ENCODE assay signal across 12 cellular contexts in genomic region chr9:136007906-136008692, GRCh38. TPM values are rescaled to one million over a fixed set of nuclear protein-coding genes. Genes with fewer than 3 reads are reported as not detected.
DNase-seq lines count a peak whose midpoint lies in the region; TF ChIP-seq lines count a peak whose summit lies in the region.
"Had no signal": no experiment of that assay in that cellular context is flagged by ENCODE, and none has a peak within 500 bp of the region (broad histone marks: within the 10 kb centered on the region; RNA-seq: fewer than 3 reads in every experiment).

No MANE protein-coding gene starts in this region.

- H3K4me3 ChIP-seq in Peyer's patch (no peak overlapping the region), esophagus squamous epithelium (peak overlapping the region in 1 of 4 donors; percentile 20), osteoblast (ENCODE audit: insufficient read depth, low read length) (no peak overlapping the region)

- no peaks in the 10 kb centered on the region for H3K27me3 ChIP-seq in Peyer's patch
- H3K27me3 ChIP-seq in esophagus squamous epithelium, result no peaks in the 10 kb centered on the region
- H3K27me3 ChIP-seq in osteoblast (ENCODE audit: insufficient read depth, low read length), result no peaks in the 10 kb centered on the region

- H3K27me3 Mint-ChIP-seq in activated T-helper 1 cell treated with anti-CD3 and anti-CD28 coated beads, Interleukin-12 subunit alpha, Interleukin-12 subunit beta, Interleukin-2, Interleukin-4 antibody, amounts not matched to agents 30 ng/mL and 10 ng/mL and 1 ng/mL, durations not matched to agents 14 hours and 24 hours and 36 hours (ENCODE audit: insufficient read depth), result no peaks in the 10 kb centered on the region
- H3K27me3 Mint-ChIP-seq: naive thymus-derived CD8-positive, alpha-beta T cell had no signal

- H3K36me3 Mint-ChIP-seq in activated T-helper 1 cell treated with anti-CD3 and anti-CD28 coated beads, Interleukin-12 subunit alpha, Interleukin-12 subunit beta, Interleukin-2, Interleukin-4 antibody, amounts not matched to agents 30 ng/mL and 10 ng/mL and 1 ng/mL, durations not matched to agents 14 hours and 24 hours and 36 hours (ENCODE audit: low read depth), result no peaks in the 10 kb centered on the region

- H3K36me3 ChIP-seq in Peyer's patch, result peaks cover 0 to 31% (median 0%) of the 10 kb centered on the region in 3 donors
- peaks cover 0 to 48% (median 2%) of the 10 kb centered on the region in 3 donors for H3K36me3 ChIP-seq in esophagus squamous epithelium
- H3K36me3 ChIP-seq in osteoblast (ENCODE audit: insufficient read depth, low read length), result peaks cover 25% of the 10 kb centered on the region

- no peaks in the 10 kb centered on the region for H3K79me2 ChIP-seq in osteoblast (ENCODE audit: insufficient read depth, low read length)

- no peak overlapping the region for H3K4me2 ChIP-seq in osteoblast (ENCODE audit: insufficient read depth, low read length)

- TF ChIP-seq POLR2A in Peyer's patch (IDR thresholded peaks at IDR 0.05) (no peak), esophagus squamous epithelium (IDR thresholded peaks at IDR 0.05) (no peak)

- H4K20me1 ChIP-seq in osteoblast (ENCODE audit: insufficient read depth, low read length), result peaks cover 36% of the 10 kb centered on the region

- 72 to 76% methylated on average over 13 to 18 of the region's 24 CpGs for WGBS in esophagus squamous epithelium, 2 donors

- H3K4me1 ChIP-seq in Peyer's patch, result peaks cover 0 to 22% (median 0%) of the 10 kb centered on the region in 4 donors
- peaks cover 9 to 83% (median 29%) of the 10 kb centered on the region in 3 donors for H3K4me1 ChIP-seq in esophagus squamous epithelium
- H3K4me1 ChIP-seq in osteoblast (ENCODE audit: insufficient read depth, low read length), result peaks cover 7% of the 10 kb centered on the region

- no peak overlapping the region for H3K27ac Mint-ChIP-seq in activated T-helper 1 cell treated with anti-CD3 and anti-CD28 coated beads, Interleukin-12 subunit alpha, Interleukin-12 subunit beta, Interleukin-2, Interleukin-4 antibody, amounts not matched to agents 30 ng/mL and 10 ng/mL and 1 ng/mL, durations not matched to agents 14 hours and 24 hours and 36 hours

- no peak overlapping the region for H3K4me3 Mint-ChIP-seq in activated T-helper 1 cell treated with anti-CD3 and anti-CD28 coated beads, Interleukin-12 subunit alpha, Interleukin-12 subunit beta, Interleukin-2, Interleukin-4 antibody, amounts not matched to agents 30 ng/mL and 10 ng/mL and 1 ng/mL, durations not matched to agents 14 hours and 24 hours and 36 hours
- H3K4me3 Mint-ChIP-seq: CD8-positive, alpha-beta memory T cell; naive thymus-derived CD8-positive, alpha-beta T cell had no signal

- H2AFZ ChIP-seq in osteoblast (ENCODE audit: low read length), result no peak overlapping the region

- no peaks in the 10 kb centered on the region for H3K4me1 Mint-ChIP-seq in activated T-helper 1 cell treated with anti-CD3 and anti-CD28 coated beads, Interleukin-12 subunit alpha, Interleukin-12 subunit beta, Interleukin-2, Interleukin-4 antibody, amounts not matched to agents 30 ng/mL and 10 ng/mL and 1 ng/mL, durations not matched to agents 14 hours and 24 hours and 36 hours (ENCODE audit: low read depth)
- H3K4me1 Mint-ChIP-seq: CD8-positive, alpha-beta memory T cell had no signal

- intact Hi-C loops in esophagus squamous epithelium (cut with DNase I) (no loop called here), head of caudate nucleus (cut with DNase I) (no loop called here)
- intact Hi-C loops in activated T-helper 1 cell treated with anti-CD3 and anti-CD28 coated beads, Interleukin-12 subunit alpha, Interleukin-12 subunit beta, Interleukin-2, Interleukin-4 antibody, amounts not matched to agents 30 ng/mL and 10 ng/mL and 1 ng/mL, durations not matched to agents 14 hours and 24 hours and 36 hours (cut with micrococcal nuclease), result no loop called here

- TF ChIP-seq CTCF in Peyer's patch (IDR thresholded peaks at IDR 0.05), result no peak
- TF ChIP-seq CTCF in esophagus squamous epithelium (IDR thresholded peaks at IDR 0.05), result no peak
- TF ChIP-seq CTCF in osteoblast (IDR thresholded peaks at IDR 0.05; ENCODE audit: extremely low read depth, low read depth, low read length), result no peak

- DNase-seq in COLO829 (ENCODE audit: low spot score) (peak; percentile 84), Peyer's patch (no peak), esophagus squamous epithelium (lab: John Stamatoyannopoulos, UW) (no peak), osteoblast (ENCODE audit: insufficient read length, low spot score, missing footprints) (peak; percentile 99), head of caudate nucleus (no peak), hypothalamus (lab: John Stamatoyannopoulos, UW) (no peak), superior temporal gyrus (ENCODE audit: extremely low spot score) (no peak)
- no peak for DNase-seq in activated T-helper 1 cell treated with anti-CD3 and anti-CD28 coated beads, Interleukin-12 subunit alpha, Interleukin-12 subunit beta, Interleukin-2, Interleukin-4 antibody, amounts not matched to agents 30 ng/mL and 10 ng/mL and 1 ng/mL, durations not matched to agents 14 hours and 24 hours and 36 hours (ENCODE audit: low spot score)
- DNase-seq: activated effector memory CD4-positive, alpha-beta T cell treated with anti-CD3 and anti-CD28 coated beads, Interleukin-2, amount 50 U/mL, for 16 hours; CD8-positive, alpha-beta memory T cell; naive thymus-derived CD8-positive, alpha-beta T cell; NCI-H748 treated with DMSO at 0.1 percent for 48 hours had no signal

- H3K9me3 Mint-ChIP-seq in activated T-helper 1 cell treated with anti-CD3 and anti-CD28 coated beads, Interleukin-12 subunit alpha, Interleukin-12 subunit beta, Interleukin-2, Interleukin-4 antibody, amounts not matched to agents 30 ng/mL and 10 ng/mL and 1 ng/mL, durations not matched to agents 14 hours and 24 hours and 36 hours, result no peaks in the 10 kb centered on the region
- H3K9me3 Mint-ChIP-seq: CD8-positive, alpha-beta memory T cell; naive thymus-derived CD8-positive, alpha-beta T cell had no signal

- no peaks in the 10 kb centered on the region for H3K9me3 ChIP-seq in Peyer's patch
- H3K9me3 ChIP-seq in esophagus squamous epithelium, result no peaks in the 10 kb centered on the region
- H3K9me3 ChIP-seq in osteoblast (ENCODE audit: low read depth, low read length), result no peaks in the 10 kb centered on the region

- H3K27ac ChIP-seq in Peyer's patch (peak overlapping the region in 3 of 4 donors; percentile 38 to 65 (median 42)), esophagus squamous epithelium (peak overlapping the region; percentile 9 to 83 (median 48)), osteoblast (ENCODE audit: low read depth, low read length) (no peak overlapping the region)

RNA-seq across cellular contexts. Expression of gene UBAC1, which starts 46.9 kb away (rescaled TPM):
- total RNA-seq in Peyer's patch (10 to 100 TPM; 23.1 to 64.3 (median 43.9) TPM), esophagus squamous epithelium (10 to 100 TPM; 47.6 to 63.2 (median 54.3) TPM), osteoblast (29.0 and 32.1 TPM in 2 replicates)
- 41.9 and 42.0 TPM in 2 replicates for total RNA-seq in activated T-helper 1 cell treated with anti-CD3 and anti-CD28 coated beads, Interleukin-12 subunit alpha, Interleukin-12 subunit beta, Interleukin-2, Interleukin-4 antibody, amounts not matched to agents 30 ng/mL and 10 ng/mL and 1 ng/mL, durations not matched to agents 14 hours and 24 hours and 36 hours

Comparison
In these comparisons a context has a peak if more than half of its experiments do, and no peak if none do; other contexts are left out.
1. DNase-seq: peak in COLO829 (single experiment) and osteoblast (single experiment); none in Peyer's patch (0 of 3), esophagus squamous epithelium (single experiment), head of caudate nucleus (0 of 42), hypothalamus (0 of 51), activated T-helper 1 cell treated with anti-CD3 and anti-CD28 coated beads, Interleukin-12 subunit alpha, Interleukin-12 subunit beta, Interleukin-2, Interleukin-4 antibody, amounts not matched to agents 30 ng/mL and 10 ng/mL and 1 ng/mL, durations not matched to agents 14 hours and 24 hours and 36 hours (single experiment) and superior temporal gyrus (single experiment).